ENCODE assay signal across 9 cellular contexts in the genomic region with DNA sequence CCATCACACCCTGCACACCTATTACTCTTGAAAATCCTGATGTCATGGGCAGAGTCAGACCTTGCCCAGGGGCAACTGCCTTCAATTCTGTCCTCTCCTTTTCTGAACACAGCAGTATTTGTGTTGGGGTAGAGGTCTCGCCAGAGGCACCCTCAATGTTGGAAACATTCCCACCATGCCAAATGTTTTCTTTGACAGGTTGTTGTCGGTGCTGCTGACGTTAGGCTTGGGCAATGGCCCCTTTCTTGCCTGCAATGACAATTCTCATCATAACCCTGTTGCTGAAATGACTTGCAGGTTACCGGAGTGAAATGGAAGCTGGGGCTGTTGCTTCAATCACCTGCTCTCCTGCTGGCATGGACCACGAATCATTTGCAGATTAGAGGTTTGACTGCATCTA. TPM values are rescaled to one million over a fixed set of nuclear protein-coding genes. Genes with fewer than 3 reads are reported as not detected.
"Had no signal": no experiment of that assay in that cellular context is flagged by ENCODE, and none has a peak within 500 bp of the region (broad histone marks: within the 10 kb centered on the region; RNA-seq: fewer than 3 reads in every experiment).

No MANE protein-coding gene starts in this region.

- H2AFZ ChIP-seq: GM23338 had no signal

- H3K4me2 ChIP-seq: GM23338 had no signal

- H3K4me3 ChIP-seq: GM23338 had no signal

- DNase-seq: H9, HCEC 1CT, KBM-7 had no signal

- FAIRE-seq: H1, H54, HepG2 had no signal

RNA-seq across cellular contexts. Expression of gene GKN1, which starts 17.9 kb away (rescaled TPM):
- total RNA-seq: GM23338, H1, H9, HepG2, HT-29 had no signal
- polyA plus RNA-seq: GM23338, H1, HepG2, IgD-negative memory B cell had no signal

RNA-seq across cellular contexts. Expression of gene ANTXR1, which starts 20.6 kb away (rescaled TPM):
- total RNA-seq: HT-29 had no signal
- polyA plus RNA-seq: IgD-negative memory B cell had no signal

RNA-seq across cellular contexts. Expression of gene GKN2, which starts 39.6 kb away (rescaled TPM):
- total RNA-seq: GM23338, H1, H9, HepG2, HT-29 had no signal
- polyA plus RNA-seq: GM23338, H1, HepG2, IgD-negative memory B cell had no signal
